ENCODE assay signal across 1 cellular context in genomic region chr19:49594157-49595005, GRCh38.
TF ChIP-seq lines count a peak whose summit lies in the region.

No MANE protein-coding gene starts in this region.

TF ChIP-seq in endothelial cell of umbilical vein, 7 proteins besides CTCF, POLR2A, EP300 and RAD21:
- no peak for TF ChIP-seq MAX (IDR thresholded peaks at IDR 0.05; ENCODE audit: insufficient read depth, insufficient read length)
- no peak for TF ChIP-seq FOS (IDR thresholded peaks at IDR 0.05; ENCODE audit: borderline replicate concordance, insufficient read depth, low read length)
- TF ChIP-seq EZH2 (IDR thresholded peaks at IDR 0.05; ENCODE audit: borderline replicate concordance, low read depth, low read length, severe bottlenecking) = no peak
- no peak for TF ChIP-seq GATA2 (IDR thresholded peaks at IDR 0.05; ENCODE audit: insufficient read depth, insufficient read length, low read depth, low read length)
- no peak for TF ChIP-seq JUN (IDR thresholded peaks at IDR 0.05; ENCODE audit: borderline replicate concordance, insufficient read depth, insufficient read length, low read depth)
- TF ChIP-seq MYC (IDR thresholded peaks at IDR 0.05; ENCODE audit: low read depth, low read length) = no peak
